Comparison of ENCODE assay signal across 23 cellular contexts in the genomic region with DNA sequence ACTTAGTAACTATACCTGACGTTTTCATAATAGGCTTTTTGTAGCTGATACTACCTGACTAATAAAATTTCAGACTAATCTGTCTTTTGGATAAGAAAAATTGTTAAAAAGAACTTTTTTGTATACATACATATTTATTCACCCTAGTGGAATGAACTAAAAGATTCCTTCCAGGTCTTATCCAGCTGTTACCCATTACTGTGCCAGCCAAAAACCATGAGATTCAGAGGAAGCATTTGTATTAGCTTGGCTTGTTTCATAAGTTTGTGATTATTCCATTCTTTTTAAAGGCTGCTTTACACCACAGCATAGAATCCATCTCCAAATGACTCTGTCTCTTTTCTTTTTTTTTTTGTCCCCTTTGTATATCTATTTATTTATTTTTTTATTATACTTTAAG.
"Had no signal": no experiment of that assay in that cellular context is flagged by ENCODE, and none has a peak within 500 bp of the region (broad histone marks: within the 10 kb centered on the region; RNA-seq: fewer than 3 reads in every experiment).

No MANE protein-coding gene starts in this region.

- H2AFZ ChIP-seq: hepatocyte had no signal

- H3K36me3 ChIP-seq: stomach, suprapubic skin had no signal

- H3K4me1 ChIP-seq: adrenal gland, body of pancreas, gastroesophageal sphincter, stomach, suprapubic skin had no signal

- H3K4me3 ChIP-seq: adrenal gland, body of pancreas, dorsolateral prefrontal cortex, gastroesophageal sphincter, hepatocyte, mucosa of descending colon, stomach, suprapubic skin, tibial artery had no signal

- H3K4me2 ChIP-seq: hepatocyte had no signal

- H3K9me3 ChIP-seq: adrenal gland, body of pancreas, gastroesophageal sphincter, mucosa of descending colon, stomach, suprapubic skin, tibial artery had no signal

- H3K27me3 ChIP-seq: adrenal gland, body of pancreas, dorsolateral prefrontal cortex, gastroesophageal sphincter, hepatocyte, stomach, suprapubic skin, tibial artery had no signal

- DNase-seq: activated CD4-positive, alpha-beta T cell treated with anti-CD3 and anti-CD28 coated beads for 4 hours; activated CD4-positive, alpha-beta T cell treated with anti-CD3 and anti-CD28 coated beads, Interleukin-2, amount 50 U/mL, for 48 hours; activated CD8-positive, alpha-beta memory T cell treated with anti-CD3 and anti-CD28 coated beads for 24 hours; activated effector memory CD4-positive, alpha-beta T cell treated with Interleukin-2 at 50 U/mL for 16 hours; activated naive CD4-positive, alpha-beta T cell treated with Interleukin-2 at 50 U/mL for 16 hours; adrenal gland; aorta; body of pancreas; dorsolateral prefrontal cortex; effector memory CD4-positive, alpha-beta T cell; left cardiac atrium; left ventricle myocardium superior; mucosa of descending colon; posterior cingulate gyrus; right cardiac atrium; stimulated activated CD4-positive, alpha-beta T cell treated with anti-CD3 and anti-CD28 coated beads, Interleukin-15, amount 100 ng/mL, for 24 hours; stimulated activated CD4-positive, alpha-beta T cell treated with anti-CD3 and anti-CD28 coated beads, Interleukin-2, amount 100 ng/mL, for 24 hours; stimulated activated naive B cell treated with anti-CD40 and anti-IgM and Interleukin-4, amounts not matched to agents 10 μg/mL and 1 μg/mL and 100 μg/mL, for 72 hours; stomach; tibial artery had no signal

- H3K27ac ChIP-seq: adrenal gland, body of pancreas, dorsolateral prefrontal cortex, gastroesophageal sphincter, hepatocyte, stomach, suprapubic skin, tibial artery had no signal

- ATAC-seq: body of pancreas; gastroesophageal sphincter; left cardiac atrium; left ventricle myocardium superior; mucosa of descending colon; right cardiac atrium; stimulated activated naive B cell treated with anti-CD40 and anti-IgM and Interleukin-4, amounts not matched to agents 10 μg/mL and 1 μg/mL and 100 μg/mL, for 72 hours had no signal
